Comparison of ENCODE assay signal across 9 cellular contexts in genomic region chr12:11553871-11554533, GRCh38.
DNase-seq lines count a peak whose midpoint lies in the region; ATAC-seq and TF ChIP-seq lines count a peak whose summit lies in the region.
"Had no signal": no experiment of that assay in that cellular context is flagged by ENCODE, and none has a peak within 500 bp of the region (broad histone marks: within the 10 kb centered on the region; RNA-seq: fewer than 3 reads in every experiment).

No MANE protein-coding gene starts in this region.

- no peak overlapping the region for H3K27ac Mint-ChIP-seq in activated naive CD4-positive, alpha-beta T cell treated with anti-CD3 and anti-CD28 coated beads, Interleukin-2, amount 50 U/mL, for 24 hours
- no peak overlapping the region for H3K27ac Mint-ChIP-seq in glutamatergic neuron (ENCODE audit: unreplicated experiment)
- H3K27ac Mint-ChIP-seq: activated naive CD8-positive, alpha-beta T cell had no signal

- H3K4me3 Mint-ChIP-seq in activated naive CD4-positive, alpha-beta T cell treated with anti-CD3 and anti-CD28 coated beads, Interleukin-2, amount 50 U/mL, for 24 hours, result peak overlapping the region; percentile 21
- H3K4me3 Mint-ChIP-seq in glutamatergic neuron (ENCODE audit: unreplicated experiment), result no peak overlapping the region
- H3K4me3 Mint-ChIP-seq: activated naive CD8-positive, alpha-beta T cell had no signal

- peaks cover 32% of the 10 kb centered on the region for H3K4me1 Mint-ChIP-seq in activated naive CD4-positive, alpha-beta T cell treated with anti-CD3 and anti-CD28 coated beads, Interleukin-2, amount 50 U/mL, for 24 hours
- no peaks in the 10 kb centered on the region for H3K4me1 Mint-ChIP-seq in glutamatergic neuron (ENCODE audit: low read depth, unreplicated experiment)

- no peak overlapping the region for H3K9ac ChIP-seq in KMS-11

- no TSS peak for BruUV-seq in OCI-LY7 (replicated peaks; lab: Mats Ljungman, UMichigan)

- DNase-seq in DMS53 (lab: John Stamatoyannopoulos, UW), result peak; percentile 95
- peak; percentile 78 for DNase-seq in OCI-LY7 (ENCODE audit: low spot score)
- peak; percentile 30 for DNase-seq in glutamatergic neuron
- DNase-seq in retina, result peak; percentile 53

- H3K27ac ChIP-seq in KMS-11, result no peak overlapping the region
- no peak overlapping the region for H3K27ac ChIP-seq in OCI-LY7 (ENCODE audit: low read depth, low read length, poor library complexity, severe bottlenecking)

- TF ChIP-seq CTCF in KMS-11 (conservative IDR thresholded peaks at IDR 0.05; ENCODE audit: low read depth, low read length) (peak; percentile 74), OCI-LY7 (conservative IDR thresholded peaks at IDR 0.05; ENCODE audit: low read length) (peak; percentile 84), glutamatergic neuron (IDR thresholded peaks at IDR 0.05; ENCODE audit: partially characterized antibody, unreplicated experiment) (peak; percentile 64)

- H3K4me2 ChIP-seq in KMS-11 (no peak overlapping the region; the same call in 1 of the 2 replicates), OCI-LY7 (ENCODE audit: low read length) (peak overlapping the region; percentile 23; the same call in 1 of the 2 replicates)

- H3K36me3 Mint-ChIP-seq in activated naive CD4-positive, alpha-beta T cell treated with anti-CD3 and anti-CD28 coated beads, Interleukin-2, amount 50 U/mL, for 24 hours, result no peaks in the 10 kb centered on the region
- H3K36me3 Mint-ChIP-seq in glutamatergic neuron (ENCODE audit: unreplicated experiment), result no peaks in the 10 kb centered on the region
- H3K36me3 Mint-ChIP-seq: activated naive CD8-positive, alpha-beta T cell had no signal

- POLR2A ChIA-PET in OCI-LY7 (lab: Charles Lee), result interaction anchor here (0.6 kb wide), 1 partner anchor 12 kb away, joined by 8 read pairs; no protein-coding TSS in a partner anchor

- H3K9me3 Mint-ChIP-seq in activated naive CD4-positive, alpha-beta T cell treated with anti-CD3 and anti-CD28 coated beads, Interleukin-2, amount 50 U/mL, for 24 hours, result no peaks in the 10 kb centered on the region
- no peaks in the 10 kb centered on the region for H3K9me3 Mint-ChIP-seq in glutamatergic neuron (ENCODE audit: unreplicated experiment)

- H3K4me3 ChIP-seq in KMS-11 (IDR thresholded peaks at IDR 0.05; ENCODE audit: insufficient read depth, low read depth, low read length) (no peak overlapping the region), OCI-LY7 (ENCODE audit: low read depth, low read length, poor library complexity, severe bottlenecking) (no peak overlapping the region)

- peak; percentile 77 for ATAC-seq in GM21360 (IDR thresholded peaks at IDR 0.05; ENCODE audit: unreplicated experiment)
- ATAC-seq in HG03097 (IDR thresholded peaks at IDR 0.05; ENCODE audit: low FRiP score, unreplicated experiment), result no peak

- H3K9me2 ChIP-seq in OCI-LY7 (ENCODE audit: insufficient read depth, low read length), result no peaks in the 10 kb centered on the region

- H3K36me3 ChIP-seq in KMS-11 (ENCODE audit: insufficient read depth) (no peaks in the 10 kb centered on the region), OCI-LY7 (ENCODE audit: insufficient read depth, low read length) (no peaks in the 10 kb centered on the region)

- H4K20me1 ChIP-seq in KMS-11 (ENCODE audit: insufficient read depth) (no peaks in the 10 kb centered on the region), OCI-LY7 (ENCODE audit: insufficient read depth, low read length) (no peaks in the 10 kb centered on the region)

- no peak overlapping the region for H2AFZ ChIP-seq in KMS-11 (ENCODE audit: low read depth)
- peak overlapping the region; percentile 26; the same call in 1 of the 2 replicates for H2AFZ ChIP-seq in OCI-LY7 (ENCODE audit: low read length)

- H3K79me2 ChIP-seq in KMS-11 (ENCODE audit: insufficient read depth, low read depth) (no peaks in the 10 kb centered on the region), OCI-LY7 (ENCODE audit: insufficient read depth, low read depth, low read length) (no peaks in the 10 kb centered on the region)

- no peaks in the 10 kb centered on the region for H3K27me3 Mint-ChIP-seq in activated naive CD4-positive, alpha-beta T cell treated with anti-CD3 and anti-CD28 coated beads, Interleukin-2, amount 50 U/mL, for 24 hours
- peaks cover 3% of the 10 kb centered on the region for H3K27me3 Mint-ChIP-seq in glutamatergic neuron (ENCODE audit: unreplicated experiment)
- H3K27me3 Mint-ChIP-seq: activated naive CD8-positive, alpha-beta T cell had no signal

- intact Hi-C loops in OCI-LY7 (cut with micrococcal nuclease; ENCODE audit: unreplicated experiment), result loop anchor here (1.0 kb wide), 1 partner anchor 479 kb away; no protein-coding TSS in a partner anchor

- H3K9me3 ChIP-seq in OCI-LY7 (ENCODE audit: low read length), result no peaks in the 10 kb centered on the region

- no peaks in the 10 kb centered on the region for H3K27me3 ChIP-seq in KMS-11 (ENCODE audit: insufficient read depth, low read depth)

- H3K4me1 ChIP-seq in KMS-11 (ENCODE audit: low read depth, poor library complexity, severe bottlenecking) (no peaks in the 10 kb centered on the region), OCI-LY7 (ENCODE audit: insufficient read depth, low read length, poor library complexity, severe bottlenecking) (peaks cover 5% of the 10 kb centered on the region)

- CTCF ChIA-PET in OCI-LY7 (lab: Charles Lee; ENCODE audit: unreplicated experiment), result no interaction called here

Comparison
In these comparisons a context has a peak if more than half of its experiments do, and no peak if none do; other contexts are left out.
1. DNase-seq: peak in every context shown above with its lines; median percentile 95 in DMS53; 78 in OCI-LY7; 53 in retina; 30 in glutamatergic neuron.